Comparison of ENCODE assay signal across 1 cellular context in genomic region chr1:3466366-3467075, GRCh38.
TF ChIP-seq lines count a peak whose summit lies in the region.

No MANE protein-coding gene starts in this region.

TF ChIP-seq in HepG2, 621 proteins besides CTCF, POLR2A, EP300 and RAD21:
- TF ChIP-seq FUBP1 (CRISPR knock-in tag; IDR thresholded peaks at IDR 0.05; ENCODE audit: borderline replicate concordance) (no peak), ZNF251 (CRISPR knock-in tag; IDR thresholded peaks at IDR 0.05) (no peak), AGO2 (optimal IDR thresholded peaks at IDR 0.05; ENCODE audit: low read depth, low read length) (peak; percentile 84)
